Comparison of ENCODE assay signal across 8 cellular contexts in the genomic region with DNA sequence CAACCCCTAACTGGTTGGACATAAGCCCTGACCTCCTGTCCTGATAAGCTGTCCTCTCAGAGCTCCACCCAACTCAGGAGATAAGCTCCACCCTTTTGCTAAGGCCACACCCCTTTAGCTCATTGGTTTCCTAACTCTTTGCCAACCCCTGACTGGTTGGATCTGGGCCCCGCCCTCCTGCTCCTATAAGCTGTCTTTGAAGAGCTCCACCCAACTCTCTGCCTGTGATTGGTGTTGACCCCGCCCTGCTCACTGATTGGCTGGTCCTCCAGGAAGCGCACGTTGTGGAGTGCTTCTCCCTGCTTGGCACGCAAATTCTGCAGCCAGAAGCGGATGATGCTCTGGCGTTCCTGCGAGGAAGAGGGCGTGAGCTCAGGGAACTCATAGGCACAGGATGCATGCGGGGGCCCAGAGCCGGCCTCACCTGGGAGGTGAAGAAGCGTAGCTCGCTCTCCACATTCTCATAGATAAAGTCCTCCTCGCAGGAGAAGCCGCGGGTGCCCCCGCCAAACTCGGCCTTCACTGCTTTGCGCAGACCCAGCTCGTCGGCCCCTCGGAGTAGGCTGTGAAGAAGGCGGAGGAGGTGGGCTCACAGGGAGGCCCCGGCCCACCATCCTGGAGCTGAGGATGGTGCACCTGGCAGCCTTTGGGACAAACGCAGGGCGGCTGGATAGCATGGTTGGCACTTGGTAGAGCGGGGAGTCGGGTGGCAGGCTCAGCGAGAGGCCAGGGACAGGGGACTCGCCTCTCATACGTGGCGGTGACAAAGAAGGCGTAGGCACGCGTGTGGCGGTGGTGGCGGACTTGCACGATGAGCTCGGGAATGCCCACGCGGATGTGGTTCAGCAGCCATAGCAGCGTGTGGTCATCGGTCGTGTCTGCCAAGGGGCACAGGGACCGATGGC. TPM values are rescaled to one million over a fixed set of nuclear protein-coding genes. Genes with fewer than 3 reads are reported as not detected.
DNase-seq lines count a peak whose midpoint lies in the region; ATAC-seq, FAIRE-seq and TF ChIP-seq lines count a peak whose summit lies in the region.

No MANE protein-coding gene starts in this region.

- intact Hi-C loops in HepG2 (cut with micrococcal nuclease; ENCODE audit: unreplicated experiment) = no loop called here

- H2AFZ ChIP-seq in HepG2 (ENCODE audit: low read length) = no peak overlapping the region

- in situ Hi-C loops in HepG2 (cut with HindIII; ENCODE audit: extremely low pct_ligation_motif_present, low pct_unique_long_range_greater_than_20kb) = no loop called here

- no peak for TF ChIP-seq CTCF in HepG2 (CRISPR knock-in tag; IDR thresholded peaks at IDR 0.05)

- peaks cover 39% of the 10 kb centered on the region for H3K4me1 ChIP-seq in HepG2 (ENCODE audit: insufficient read depth, low read length)

- FAIRE-seq in HepG2 (lab: Jason Lieb, UNC) = no peak

- H3K4me3 ChIP-seq in HepG2 (replicated peaks in 1 of 3; ENCODE audit: insufficient read depth in 1 of 3, low read depth in 2 of 3, low read length in 3 of 3) = no peak overlapping the region

- no peaks in the 10 kb centered on the region for H3K9me3 ChIP-seq in HepG2 (ENCODE audit: low read length)

- TF ChIP-seq POLR2A in HepG2 (IDR thresholded peaks at IDR 0.05; ENCODE audit: insufficient read depth in 1 of 2, low read depth in 2 of 2, low read length in 2 of 2) = no peak

- H3K4me2 ChIP-seq in HepG2 (ENCODE audit: low read depth, low read length) = no peak overlapping the region; the same call in 1 of the 2 replicates

- H3K27me3 ChIP-seq in HepG2 (ENCODE audit: control insufficient read depth in 1 of 2, insufficient read depth in 2 of 2, low read length in 2 of 2) = no peaks in the 10 kb centered on the region; a peak in 1 of 5 replicates

- BruUV-seq in HepG2 (replicated peaks; lab: Mats Ljungman, UMichigan) = no TSS peak

- no peaks in the 10 kb centered on the region for H4K20me1 ChIP-seq in HepG2 (ENCODE audit: insufficient read depth, low read length)

- H3K36me3 ChIP-seq in HepG2 (replicated peaks in 1 of 2; ENCODE audit: control insufficient read depth in 1 of 2, insufficient read depth in 2 of 2, low read length in 2 of 2) = no peaks in the 10 kb centered on the region

- H3K27ac ChIP-seq in HepG2 (ENCODE audit: extremely low read length, insufficient read depth, low read length) = no peak overlapping the region

- H3K27ac Mint-ChIP-seq in activated T-cell treated with anti-CD3 and anti-CD28 coated beads, Interleukin-2, amount 50 U/mL, for 24 hours = no peak overlapping the region
- H3K27ac Mint-ChIP-seq in activated T-helper 17 cell treated with anti-CD3 and anti-CD28 coated beads, Interleukin-2, amount 50 U/mL, for 72 hours = no peak overlapping the region

- H3K4me1 Mint-ChIP-seq in activated T-cell treated with anti-CD3 and anti-CD28 coated beads, Interleukin-2, amount 50 U/mL, for 24 hours (ENCODE audit: low read depth) = peaks cover 41% of the 10 kb centered on the region
- peaks cover 17% of the 10 kb centered on the region for H3K4me1 Mint-ChIP-seq in activated T-helper 17 cell treated with anti-CD3 and anti-CD28 coated beads, Interleukin-2, amount 50 U/mL, for 72 hours

- peak overlapping the region; percentile 38 for H3K4me3 Mint-ChIP-seq in activated T-cell treated with anti-CD3 and anti-CD28 coated beads, Interleukin-2, amount 50 U/mL, for 24 hours
- peak overlapping the region; percentile 15 for H3K4me3 Mint-ChIP-seq in activated T-helper 17 cell treated with anti-CD3 and anti-CD28 coated beads, Interleukin-2, amount 50 U/mL, for 72 hours

- 98% methylated on average over 43 of the region's 45 CpGs for WGBS in HepG2 (ENCODE audit: low lambda C conversion rate)

- DNase-seq in activated T-cell treated with anti-CD3 and anti-CD28 coated beads, Interleukin-2, amount 50 U/mL, for 24 hours = no peak
- DNase-seq in activated T-cell treated with anti-CD3 and anti-CD28 coated beads, Interleukin-2, amount 50 U/mL, for 1 hour = no peak
- DNase-seq in NCI-H146 treated with DMSO at 0.1 percent for 48 hours (lab: John Stamatoyannopoulos, UW; ENCODE audit: unreplicated experiment) (peak; percentile 41), HepG2 (ENCODE audit: low spot score) (peak; percentile 87)

- CTCF ChIA-PET in HepG2 (lab: Yijun Ruan, JAX; ENCODE audit: low intra/inter-chr PET ratio, low total read pairs) = no interaction called here

- no peak for TF ChIP-seq EP300 in HepG2 (IDR thresholded peaks at IDR 0.05; ENCODE audit: low read depth in 2 of 2, low read length in 2 of 2)
- no peak for TF ChIP-seq EP300 in HepG2 (CRISPR knock-in tag; IDR thresholded peaks at IDR 0.05; ENCODE audit: borderline replicate concordance)

- no peaks in the 10 kb centered on the region for H3K9me3 Mint-ChIP-seq in activated T-cell treated with anti-CD3 and anti-CD28 coated beads, Interleukin-2, amount 50 U/mL, for 24 hours
- H3K9me3 Mint-ChIP-seq in activated T-helper 17 cell treated with anti-CD3 and anti-CD28 coated beads, Interleukin-2, amount 50 U/mL, for 72 hours = no peaks in the 10 kb centered on the region

- H3K36me3 Mint-ChIP-seq in activated T-cell treated with anti-CD3 and anti-CD28 coated beads, Interleukin-2, amount 50 U/mL, for 24 hours (ENCODE audit: low read depth) = peaks cover 15% of the 10 kb centered on the region
- no peaks in the 10 kb centered on the region for H3K36me3 Mint-ChIP-seq in activated T-helper 17 cell treated with anti-CD3 and anti-CD28 coated beads, Interleukin-2, amount 50 U/mL, for 72 hours (ENCODE audit: low read depth)

- no peak overlapping the region for H3K9ac ChIP-seq in HepG2 (ENCODE audit: insufficient read depth, low read depth, low read length)

- H3K79me2 ChIP-seq in HepG2 (ENCODE audit: insufficient read depth, low read length) = peaks cover 4% of the 10 kb centered on the region

- no peaks in the 10 kb centered on the region for H3K27me3 Mint-ChIP-seq in activated T-cell treated with anti-CD3 and anti-CD28 coated beads, Interleukin-2, amount 50 U/mL, for 24 hours
- H3K27me3 Mint-ChIP-seq in activated T-helper 17 cell treated with anti-CD3 and anti-CD28 coated beads, Interleukin-2, amount 50 U/mL, for 72 hours = no peaks in the 10 kb centered on the region

- peak; percentile 5 for ATAC-seq in activated T-helper 17 cell treated with anti-CD3 and anti-CD28 coated beads, Interleukin-2, amount 50 U/mL, for 72 hours (replicated peaks)
- peak; percentile 24 for ATAC-seq in HepG2
- no peak for ATAC-seq in HG03460 (IDR thresholded peaks at IDR 0.05; ENCODE audit: unreplicated experiment)
- no peak for ATAC-seq in GM21786 (IDR thresholded peaks at IDR 0.05; ENCODE audit: unreplicated experiment)
- no peak for ATAC-seq in HG02763 (IDR thresholded peaks at IDR 0.05; ENCODE audit: unreplicated experiment)

- POLR2A ChIA-PET in HepG2 (lab: Yijun Ruan, JAX) = interaction anchor here (0.6 to 3.7 kb wide), 15 partner anchors 9 to 526 kb away, joined by 3 to 37 read pairs (median 5); partner anchors contain the start of genes BABAM1, BST2, DDA1 and MRPL34

- TF ChIP-seq RAD21 in HepG2 (CRISPR knock-in tag; IDR thresholded peaks at IDR 0.05) = no peak

RNA-seq across cellular contexts. Expression of gene ANO8, which starts 1.7 kb away (rescaled TPM):
- 1 to 10 TPM; 3.6 to 3.9 TPM for total RNA-seq in activated T-helper 17 cell treated with anti-CD3 and anti-CD28 coated beads, Interleukin-2, amount 50 U/mL, for 72 hours
- 0.79 and 1.8 TPM in 2 replicates for total RNA-seq in HepG2 (2016; rRNA removed; fragmentation: Illumina TruSeq; extraction: Trizol)
- 0.26 and 0.51 TPM in 2 replicates for total RNA-seq in HepG2 (2016; cell fraction: cytosol; rRNA removed; fragmentation: Illumina TruSeq; extraction: Trizol; ENCODE audit: low read depth)
- total RNA-seq in HepG2 (2016; cell fraction: insoluble cytoplasmic fraction; rRNA removed; fragmentation: Illumina TruSeq; extraction: Trizol) = 0.62 and 2.2 TPM in 2 replicates
- total RNA-seq in HepG2 (2016; cell fraction: membrane; rRNA removed; fragmentation: Illumina TruSeq; extraction: Trizol) = 0.69 and 0.87 TPM in 2 replicates
- 3.0 and 3.6 TPM in 2 replicates for total RNA-seq in HepG2 (2016; cell fraction: nucleus; rRNA removed; fragmentation: Illumina TruSeq; extraction: Trizol)
- polyA plus RNA-seq in HepG2 (2011; rRNA removed) = 3.5 and 5.1 TPM in 2 replicates
- 1.8 and 2.2 TPM in 2 replicates for polyA plus RNA-seq in HepG2 (2011; cell fraction: cytosol; rRNA removed)
- 27.1 and 30.5 TPM in 2 replicates for polyA plus RNA-seq in HepG2 (2011; cell fraction: nucleus; rRNA removed)
- polyA plus RNA-seq in HepG2 (2012) = 3.2 and 4.5 TPM in 2 replicates
- 0.24 and 0.28 TPM in 2 replicates for polyA plus RNA-seq in HepG2 (2016; cell fraction: cytosol; fragmentation: Illumina TruSeq; extraction: Trizol; ENCODE audit: low read depth)
- 0.87 and 1.1 TPM in 2 replicates for polyA plus RNA-seq in HepG2 (2016; cell fraction: insoluble cytoplasmic fraction; fragmentation: Illumina TruSeq; extraction: Trizol; ENCODE audit: low read depth)
- 0.37 and 0.50 TPM in 2 replicates for polyA plus RNA-seq in HepG2 (2016; cell fraction: membrane; fragmentation: Illumina TruSeq; extraction: Trizol; ENCODE audit: low read depth)
- polyA plus RNA-seq in HepG2 (2016; cell fraction: nucleus; fragmentation: Illumina TruSeq; extraction: Trizol; ENCODE audit: insufficient read depth, low read depth) = 12.4 and 14.0 TPM in 2 replicates
- polyA minus RNA-seq in HepG2 (2011; rRNA and poly(A)+ RNA removed; ENCODE audit: low replicate concordance) = 7.6 and 10.4 TPM in 2 replicates
- polyA minus RNA-seq in HepG2 (2011; cell fraction: cytosol; rRNA and poly(A)+ RNA removed) = 3.0 TPM in 2 replicates
- polyA minus RNA-seq in HepG2 (2011; cell fraction: nucleus; rRNA and poly(A)+ RNA removed) = 9.2 and 9.3 TPM in 2 replicates

RNA-seq across cellular contexts. Expression of gene GTPBP3, which starts 4.4 kb away (rescaled TPM):
- 10 to 100 TPM; 14.7 to 29.6 TPM for total RNA-seq in activated T-helper 17 cell treated with anti-CD3 and anti-CD28 coated beads, Interleukin-2, amount 50 U/mL, for 72 hours
- 21.9 and 30.0 TPM in 2 replicates for total RNA-seq in HepG2 (2016; rRNA removed; fragmentation: Illumina TruSeq; extraction: Trizol)
- 7.6 and 7.7 TPM in 2 replicates for total RNA-seq in HepG2 (2016; cell fraction: cytosol; rRNA removed; fragmentation: Illumina TruSeq; extraction: Trizol; ENCODE audit: low read depth)
- total RNA-seq in HepG2 (2016; cell fraction: insoluble cytoplasmic fraction; rRNA removed; fragmentation: Illumina TruSeq; extraction: Trizol) = 20.5 and 30.8 TPM in 2 replicates
- total RNA-seq in HepG2 (2016; cell fraction: membrane; rRNA removed; fragmentation: Illumina TruSeq; extraction: Trizol) = 10.2 and 11.9 TPM in 2 replicates
- total RNA-seq in HepG2 (2016; cell fraction: nucleus; rRNA removed; fragmentation: Illumina TruSeq; extraction: Trizol) = 21.2 and 29.1 TPM in 2 replicates
- 17.5 and 19.4 TPM in 2 replicates for polyA plus RNA-seq in HepG2 (2011; rRNA removed)
- polyA plus RNA-seq in HepG2 (2011; cell fraction: cytosol; rRNA removed) = 12.8 and 16.0 TPM in 2 replicates
- 70.0 and 87.3 TPM in 2 replicates for polyA plus RNA-seq in HepG2 (2011; cell fraction: nucleus; rRNA removed)
- polyA plus RNA-seq in HepG2 (2012) = 18.4 and 23.1 TPM in 2 replicates
- polyA plus RNA-seq in HepG2 (2016; cell fraction: cytosol; fragmentation: Illumina TruSeq; extraction: Trizol; ENCODE audit: low read depth) = 2.2 and 2.4 TPM in 2 replicates
- polyA plus RNA-seq in HepG2 (2016; cell fraction: insoluble cytoplasmic fraction; fragmentation: Illumina TruSeq; extraction: Trizol; ENCODE audit: low read depth) = 28.4 and 29.4 TPM in 2 replicates
- polyA plus RNA-seq in HepG2 (2016; cell fraction: membrane; fragmentation: Illumina TruSeq; extraction: Trizol; ENCODE audit: low read depth) = 6.0 and 6.4 TPM in 2 replicates
- polyA plus RNA-seq in HepG2 (2016; cell fraction: nucleus; fragmentation: Illumina TruSeq; extraction: Trizol; ENCODE audit: insufficient read depth, low read depth) = 98.3 and 114 TPM in 2 replicates
- 24.6 and 34.1 TPM in 2 replicates for polyA minus RNA-seq in HepG2 (2011; rRNA and poly(A)+ RNA removed; ENCODE audit: low replicate concordance)
- 13.8 and 14.8 TPM in 2 replicates for polyA minus RNA-seq in HepG2 (2011; cell fraction: cytosol; rRNA and poly(A)+ RNA removed)
- 29.1 and 29.5 TPM in 2 replicates for polyA minus RNA-seq in HepG2 (2011; cell fraction: nucleus; rRNA and poly(A)+ RNA removed)

RNA-seq across cellular contexts. Expression of gene DDA1, which starts 23.6 kb away (rescaled TPM):
- total RNA-seq in activated T-helper 17 cell treated with anti-CD3 and anti-CD28 coated beads, Interleukin-2, amount 50 U/mL, for 72 hours = 10 to 100 TPM; 27.8 to 45.8 TPM
- total RNA-seq in HepG2 (2016; rRNA removed; fragmentation: Illumina TruSeq; extraction: Trizol) = 17.5 and 24.5 TPM in 2 replicates
- total RNA-seq in HepG2 (2016; cell fraction: cytosol; rRNA removed; fragmentation: Illumina TruSeq; extraction: Trizol; ENCODE audit: low read depth) = 25.4 and 29.1 TPM in 2 replicates
- total RNA-seq in HepG2 (2016; cell fraction: insoluble cytoplasmic fraction; rRNA removed; fragmentation: Illumina TruSeq; extraction: Trizol) = 15.9 and 21.5 TPM in 2 replicates
- total RNA-seq in HepG2 (2016; cell fraction: membrane; rRNA removed; fragmentation: Illumina TruSeq; extraction: Trizol) = 26.5 and 27.3 TPM in 2 replicates
- total RNA-seq in HepG2 (2016; cell fraction: nucleus; rRNA removed; fragmentation: Illumina TruSeq; extraction: Trizol) = 12.8 and 19.3 TPM in 2 replicates
- polyA plus RNA-seq in HepG2 (2011; rRNA removed) = 26.0 and 26.6 TPM in 2 replicates
- polyA plus RNA-seq in HepG2 (2011; cell fraction: cytosol; rRNA removed) = 26.2 and 28.7 TPM in 2 replicates
- 28.5 and 30.3 TPM in 2 replicates for polyA plus RNA-seq in HepG2 (2011; cell fraction: nucleus; rRNA removed)
- polyA plus RNA-seq in HepG2 (2012) = 23.7 and 24.8 TPM in 2 replicates
- polyA plus RNA-seq in HepG2 (2016; cell fraction: cytosol; fragmentation: Illumina TruSeq; extraction: Trizol; ENCODE audit: low read depth) = 60.1 and 61.7 TPM in 2 replicates
- 37.0 and 42.5 TPM in 2 replicates for polyA plus RNA-seq in HepG2 (2016; cell fraction: insoluble cytoplasmic fraction; fragmentation: Illumina TruSeq; extraction: Trizol; ENCODE audit: low read depth)
- 48.4 and 51.3 TPM in 2 replicates for polyA plus RNA-seq in HepG2 (2016; cell fraction: membrane; fragmentation: Illumina TruSeq; extraction: Trizol; ENCODE audit: low read depth)
- polyA plus RNA-seq in HepG2 (2016; cell fraction: nucleus; fragmentation: Illumina TruSeq; extraction: Trizol; ENCODE audit: insufficient read depth, low read depth) = 41.0 and 47.5 TPM in 2 replicates
- polyA minus RNA-seq in HepG2 (2011; rRNA and poly(A)+ RNA removed; ENCODE audit: low replicate concordance) = 10.1 and 17.7 TPM in 2 replicates
- 6.3 and 6.9 TPM in 2 replicates for polyA minus RNA-seq in HepG2 (2011; cell fraction: cytosol; rRNA and poly(A)+ RNA removed)
- 7.2 and 10.8 TPM in 2 replicates for polyA minus RNA-seq in HepG2 (2011; cell fraction: nucleus; rRNA and poly(A)+ RNA removed)

RNA-seq across cellular contexts. Expression of gene MRPL34, which starts 27.3 kb away (rescaled TPM):
- total RNA-seq in activated T-helper 17 cell treated with anti-CD3 and anti-CD28 coated beads, Interleukin-2, amount 50 U/mL, for 72 hours = 10 to 100 TPM; 56.2 to 95.9 TPM
- 77.3 and 93.6 TPM in 2 replicates for total RNA-seq in HepG2 (2016; rRNA removed; fragmentation: Illumina TruSeq; extraction: Trizol)
- 45.1 and 52.9 TPM in 2 replicates for total RNA-seq in HepG2 (2016; cell fraction: cytosol; rRNA removed; fragmentation: Illumina TruSeq; extraction: Trizol; ENCODE audit: low read depth)
- 85.6 and 107 TPM in 2 replicates for total RNA-seq in HepG2 (2016; cell fraction: insoluble cytoplasmic fraction; rRNA removed; fragmentation: Illumina TruSeq; extraction: Trizol)
- total RNA-seq in HepG2 (2016; cell fraction: membrane; rRNA removed; fragmentation: Illumina TruSeq; extraction: Trizol) = 66.3 and 68.2 TPM in 2 replicates
- total RNA-seq in HepG2 (2016; cell fraction: nucleus; rRNA removed; fragmentation: Illumina TruSeq; extraction: Trizol) = 30.0 and 33.9 TPM in 2 replicates
- 67.7 and 74.0 TPM in 2 replicates for polyA plus RNA-seq in HepG2 (2011; rRNA removed)
- polyA plus RNA-seq in HepG2 (2011; cell fraction: cytosol; rRNA removed) = 58.9 and 74.9 TPM in 2 replicates
- 20.3 and 25.7 TPM in 2 replicates for polyA plus RNA-seq in HepG2 (2011; cell fraction: nucleus; rRNA removed)
- 44.9 and 52.3 TPM in 2 replicates for polyA plus RNA-seq in HepG2 (2012)
- polyA plus RNA-seq in HepG2 (2016; cell fraction: cytosol; fragmentation: Illumina TruSeq; extraction: Trizol; ENCODE audit: low read depth) = 56.0 and 60.4 TPM in 2 replicates
- 143 and 167 TPM in 2 replicates for polyA plus RNA-seq in HepG2 (2016; cell fraction: insoluble cytoplasmic fraction; fragmentation: Illumina TruSeq; extraction: Trizol; ENCODE audit: low read depth)
- 87.6 and 88.1 TPM in 2 replicates for polyA plus RNA-seq in HepG2 (2016; cell fraction: membrane; fragmentation: Illumina TruSeq; extraction: Trizol; ENCODE audit: low read depth)
- 83.1 and 91.2 TPM in 2 replicates for polyA plus RNA-seq in HepG2 (2016; cell fraction: nucleus; fragmentation: Illumina TruSeq; extraction: Trizol; ENCODE audit: insufficient read depth, low read depth)
- 18.5 and 37.3 TPM in 2 replicates for polyA minus RNA-seq in HepG2 (2011; rRNA and poly(A)+ RNA removed; ENCODE audit: low replicate concordance)
- 16.2 and 18.6 TPM in 2 replicates for polyA minus RNA-seq in HepG2 (2011; cell fraction: cytosol; rRNA and poly(A)+ RNA removed)
- 3.0 and 5.1 TPM in 2 replicates for polyA minus RNA-seq in HepG2 (2011; cell fraction: nucleus; rRNA and poly(A)+ RNA removed)

RNA-seq across cellular contexts. Expression of gene ABHD8, which starts 29.7 kb away (rescaled TPM):
- 1 to 10 TPM; 8.0 to 8.5 TPM for total RNA-seq in activated T-helper 17 cell treated with anti-CD3 and anti-CD28 coated beads, Interleukin-2, amount 50 U/mL, for 72 hours
- total RNA-seq in HepG2 (2016; rRNA removed; fragmentation: Illumina TruSeq; extraction: Trizol) = 5.6 and 7.2 TPM in 2 replicates
- 8.5 and 10.5 TPM in 2 replicates for total RNA-seq in HepG2 (2016; cell fraction: cytosol; rRNA removed; fragmentation: Illumina TruSeq; extraction: Trizol; ENCODE audit: low read depth)
- 4.8 and 6.5 TPM in 2 replicates for total RNA-seq in HepG2 (2016; cell fraction: insoluble cytoplasmic fraction; rRNA removed; fragmentation: Illumina TruSeq; extraction: Trizol)
- 17.7 and 20.6 TPM in 2 replicates for total RNA-seq in HepG2 (2016; cell fraction: membrane; rRNA removed; fragmentation: Illumina TruSeq; extraction: Trizol)
- total RNA-seq in HepG2 (2016; cell fraction: nucleus; rRNA removed; fragmentation: Illumina TruSeq; extraction: Trizol) = 2.8 and 3.3 TPM in 2 replicates
- polyA plus RNA-seq in HepG2 (2011; rRNA removed) = 6.3 and 9.9 TPM in 2 replicates
- 8.3 and 14.2 TPM in 2 replicates for polyA plus RNA-seq in HepG2 (2011; cell fraction: cytosol; rRNA removed)
- polyA plus RNA-seq in HepG2 (2011; cell fraction: nucleus; rRNA removed) = 8.7 and 9.0 TPM in 2 replicates
- polyA plus RNA-seq in HepG2 (2012) = 5.9 and 7.7 TPM in 2 replicates
- polyA plus RNA-seq in HepG2 (2016; cell fraction: cytosol; fragmentation: Illumina TruSeq; extraction: Trizol; ENCODE audit: low read depth) = 15.3 and 17.8 TPM in 2 replicates
- 7.9 and 9.0 TPM in 2 replicates for polyA plus RNA-seq in HepG2 (2016; cell fraction: insoluble cytoplasmic fraction; fragmentation: Illumina TruSeq; extraction: Trizol; ENCODE audit: low read depth)
- polyA plus RNA-seq in HepG2 (2016; cell fraction: membrane; fragmentation: Illumina TruSeq; extraction: Trizol; ENCODE audit: low read depth) = 23.3 and 24.4 TPM in 2 replicates
- polyA plus RNA-seq in HepG2 (2016; cell fraction: nucleus; fragmentation: Illumina TruSeq; extraction: Trizol; ENCODE audit: insufficient read depth, low read depth) = 6.1 and 8.3 TPM in 2 replicates
- polyA minus RNA-seq in HepG2 (2011; rRNA and poly(A)+ RNA removed; ENCODE audit: low replicate concordance) = 4.2 and 22.1 TPM in 2 replicates
- 9.0 and 9.2 TPM in 2 replicates for polyA minus RNA-seq in HepG2 (2011; cell fraction: cytosol; rRNA and poly(A)+ RNA removed)
- 4.6 and 6.1 TPM in 2 replicates for polyA minus RNA-seq in HepG2 (2011; cell fraction: nucleus; rRNA and poly(A)+ RNA removed)

Comparison
In these comparisons a context has a peak if more than half of its experiments do, and no peak if none do; other contexts are left out.
1. DNase-seq: peak in NCI-H146 treated with DMSO at 0.1 percent for 48 hours (single experiment) and HepG2 (single experiment); none in activated T-cell treated with anti-CD3 and anti-CD28 coated beads, Interleukin-2, amount 50 U/mL, for 24 hours (single experiment) and activated T-cell treated with anti-CD3 and anti-CD28 coated beads, Interleukin-2, amount 50 U/mL, for 1 hour (single experiment).
2. ATAC-seq: peak in activated T-helper 17 cell treated with anti-CD3 and anti-CD28 coated beads, Interleukin-2, amount 50 U/mL, for 72 hours (single experiment) and HepG2 (single experiment); none in HG03460 (single experiment), GM21786 (single experiment) and HG02763 (single experiment).